ENCODE assay signal across 21 cellular contexts in genomic region chr11:102983491-102983890, GRCh38. TPM values are rescaled to one million over a fixed set of nuclear protein-coding genes. Genes with fewer than 3 reads are reported as not detected.
A peak's percentile ranks its signal among the peaks of the same experiment; 100 is the strongest.
DNase-seq lines count a peak whose midpoint lies in the region; ATAC-seq and TF ChIP-seq lines count a peak whose summit lies in the region.
"Had no signal": no experiment of that assay in that cellular context is flagged by ENCODE, and none has a peak within 500 bp of the region (broad histone marks: within the 10 kb centered on the region; RNA-seq: fewer than 3 reads in every experiment).

No MANE protein-coding gene starts in this region.

- no peak overlapping the region for H3K27ac Mint-ChIP-seq in T-helper 2 cell treated with Interferon-gamma antibody and Interleukin-4, amounts not matched to agents 5 μg/mL and 100 μg/mL, for 36 hours
- H3K27ac Mint-ChIP-seq: CD4-positive, CD25-positive, alpha-beta regulatory T cell; H9; HFFc6 had no signal

- TF ChIP-seq CTCF in epithelial cell of esophagus (IDR thresholded peaks at IDR 0.05; ENCODE audit: insufficient read depth, low read depth, low read length, missing control alignments): no peak
- no peak for TF ChIP-seq CTCF in fibroblast of villous mesenchyme (IDR thresholded peaks at IDR 0.05; ENCODE audit: insufficient read depth, low read depth, low read length)
- no peak for TF ChIP-seq CTCF in GM13976 (IDR thresholded peaks at IDR 0.05; ENCODE audit: borderline replicate concordance, control extremely low read depth, extremely low read depth, insufficient read depth, missing control alignments)

- no peaks in the 10 kb centered on the region for H3K27me3 Mint-ChIP-seq in T-helper 2 cell treated with Interferon-gamma antibody and Interleukin-4, amounts not matched to agents 5 μg/mL and 100 μg/mL, for 36 hours (ENCODE audit: low read depth)

- in situ Hi-C loops in GM13976 (cut with MboI; ENCODE audit: low sequenced_read_pairs, unreplicated experiment): no loop called here

- peaks cover 6% of the 10 kb centered on the region for H3K4me1 Mint-ChIP-seq in T-helper 2 cell treated with Interferon-gamma antibody and Interleukin-4, amounts not matched to agents 5 μg/mL and 100 μg/mL, for 36 hours (ENCODE audit: low read depth)
- H3K4me1 Mint-ChIP-seq: CD4-positive, CD25-positive, alpha-beta regulatory T cell had no signal

- H3K36me3 Mint-ChIP-seq in T-helper 2 cell treated with Interferon-gamma antibody and Interleukin-4, amounts not matched to agents 5 μg/mL and 100 μg/mL, for 36 hours (ENCODE audit: low read depth): no peaks in the 10 kb centered on the region
- H3K36me3 Mint-ChIP-seq: CD4-positive, CD25-positive, alpha-beta regulatory T cell had no signal

- H3K4me3 ChIP-seq in epithelial cell of esophagus (ENCODE audit: low read length) (no peak overlapping the region), fibroblast of villous mesenchyme (ENCODE audit: low read depth, low read length) (no peak overlapping the region)
- H3K4me3 ChIP-seq: SJCRH30 had no signal

- no peaks in the 10 kb centered on the region for H3K9me3 Mint-ChIP-seq in T-helper 2 cell treated with Interferon-gamma antibody and Interleukin-4, amounts not matched to agents 5 μg/mL and 100 μg/mL, for 36 hours
- H3K9me3 Mint-ChIP-seq: H9 had no signal

- no peak for ATAC-seq in SK-N-SH treated with all-trans-retinoic acid at 6 μM for 48 hours
- ATAC-seq: Panc1 had no signal

- no peak overlapping the region for H3K4me3 Mint-ChIP-seq in T-helper 2 cell treated with Interferon-gamma antibody and Interleukin-4, amounts not matched to agents 5 μg/mL and 100 μg/mL, for 36 hours
- H3K4me3 Mint-ChIP-seq: CD4-positive, CD25-positive, alpha-beta regulatory T cell; H9; HFFc6 had no signal

- DNase-seq in GM03348 (ENCODE audit: low spot score) (peak; percentile 11), MV-4-11 (lab: John Stamatoyannopoulos, UW) (peak; percentile 28), epithelial cell of esophagus (ENCODE audit: low read depth) (peak; percentile 32), fibroblast of villous mesenchyme (ENCODE audit: low read depth) (peak; percentile 61), GM13976 (ENCODE audit: low spot score) (no peak)
- DNase-seq in T-helper 2 cell treated with Interferon-gamma antibody and Interleukin-4, amounts not matched to agents 5 μg/mL and 100 μg/mL, for 36 hours (ENCODE audit: low spot score): no peak
- no peak for DNase-seq in stimulated activated CD4-positive, alpha-beta T cell treated with anti-CD3 and anti-CD28 coated beads, Interleukin-1b, Interleukin-23, amount 100 ng/mL, for 48 hours
- DNase-seq: CD4-positive, CD25-positive, alpha-beta regulatory T cell; EL; GF-D8; H9; HFFc6; KBM-7; NCI-H1694; NCI-H2081; NCI-H2171; NCI-H526; SJCRH30 had no signal

TF ChIP-seq in SK-N-SH treated with all-trans-retinoic acid at 6 μM for 48 hours, 23 proteins besides CTCF, POLR2A, EP300 and RAD21:
- no peak for TF ChIP-seq TSHZ2 (CRISPR knock-in tag; IDR thresholded peaks at IDR 0.05)
- no peak for TF ChIP-seq ZFP3 (CRISPR knock-in tag; IDR thresholded peaks at IDR 0.05)
- no peak for TF ChIP-seq ZFP30 (CRISPR knock-in tag; IDR thresholded peaks at IDR 0.05)
- TF ChIP-seq ISL1 (CRISPR knock-in tag; IDR thresholded peaks at IDR 0.05): no peak
- no peak for TF ChIP-seq ESRRG (CRISPR knock-in tag; IDR thresholded peaks at IDR 0.05)
- no peak for TF ChIP-seq ZNF8 (CRISPR knock-in tag; IDR thresholded peaks at IDR 0.05)
- TF ChIP-seq ZNF565 (CRISPR knock-in tag; conservative IDR thresholded peaks at IDR 0.05; ENCODE audit: low read depth): no peak
- TF ChIP-seq TCF4 (CRISPR knock-in tag; IDR thresholded peaks at IDR 0.05; ENCODE audit: borderline replicate concordance): no peak
- no peak for TF ChIP-seq PPARA (CRISPR knock-in tag; IDR thresholded peaks at IDR 0.05; ENCODE audit: borderline replicate concordance)
- no peak for TF ChIP-seq PATZ1 (CRISPR knock-in tag; IDR thresholded peaks at IDR 0.05; ENCODE audit: borderline replicate concordance)
- no peak for TF ChIP-seq ZC3H10 (CRISPR knock-in tag; IDR thresholded peaks at IDR 0.05)
- no peak for TF ChIP-seq ARNTL (CRISPR knock-in tag; IDR thresholded peaks at IDR 0.05; ENCODE audit: borderline replicate concordance, low read depth)
- TF ChIP-seq CREB5 (CRISPR knock-in tag; IDR thresholded peaks at IDR 0.05; ENCODE audit: low read depth): no peak
- no peak for TF ChIP-seq OSR1 (CRISPR knock-in tag; IDR thresholded peaks at IDR 0.05)
- TF ChIP-seq TOX (CRISPR knock-in tag; IDR thresholded peaks at IDR 0.05; ENCODE audit: borderline replicate concordance): no peak

RNA-seq across cellular contexts. Expression of gene MMP13, which starts 28.0 kb away (rescaled TPM):
- total RNA-seq in fibroblast of villous mesenchyme: not detected in 2 replicates
- total RNA-seq: A673; CD4-positive, CD25-positive, alpha-beta regulatory T cell; H9; HFFc6; SJCRH30 had no signal

Comparison
In these comparisons a context has a peak if more than half of its experiments do, and no peak if none do; other contexts are left out.
1. DNase-seq: peak in GM03348 (single experiment), MV-4-11 (single experiment), epithelial cell of esophagus (single experiment) and fibroblast of villous mesenchyme (single experiment); none in T-helper 2 cell treated with Interferon-gamma antibody and Interleukin-4, amounts not matched to agents 5 μg/mL and 100 μg/mL, for 36 hours (single experiment), stimulated activated CD4-positive, alpha-beta T cell treated with anti-CD3 and anti-CD28 coated beads, Interleukin-1b, Interleukin-23, amount 100 ng/mL, for 48 hours (single experiment) and GM13976 (single experiment).